Comparison of ENCODE assay signal across 13 cellular contexts in the genomic region with DNA sequence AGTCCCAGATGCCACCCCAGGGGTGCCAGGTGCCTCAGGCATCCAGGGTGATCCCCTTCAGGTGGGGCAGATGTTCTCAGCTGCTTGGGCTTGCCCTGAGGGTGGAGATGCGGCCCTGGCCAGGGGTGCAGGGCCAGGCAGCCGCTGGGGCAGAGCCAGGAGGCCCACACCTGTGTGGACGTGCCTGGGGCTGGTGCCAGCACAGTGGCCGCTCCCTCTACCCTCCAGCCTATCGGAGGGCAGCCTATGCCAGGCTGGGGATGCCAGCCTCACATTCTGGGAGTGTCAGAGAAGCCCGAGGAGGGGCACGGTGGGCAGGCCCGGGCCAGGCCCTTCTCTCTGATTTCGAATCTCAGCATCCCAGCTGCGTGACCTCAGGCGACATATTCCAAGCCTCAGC.
"Had no signal": no experiment of that assay in that cellular context is flagged by ENCODE, and none has a peak within 500 bp of the region (broad histone marks: within the 10 kb centered on the region; RNA-seq: fewer than 3 reads in every experiment).

No MANE protein-coding gene starts in this region.

- H3K36me3 ChIP-seq: gastroesophageal sphincter, neutrophil, right lobe of liver had no signal

- H3K27me3 ChIP-seq: right lobe of liver, testis had no signal

- H3K4me3 ChIP-seq: gastroesophageal sphincter, right lobe of liver, testis had no signal

- H3K27ac ChIP-seq: gastroesophageal sphincter, neutrophil, right lobe of liver, testis had no signal

- H3K9me3 ChIP-seq: gastroesophageal sphincter, neutrophil, right lobe of liver, testis had no signal

- ATAC-seq: gastroesophageal sphincter; left ventricle myocardium superior; naive thymus-derived CD4-positive, alpha-beta T cell had no signal

- H3K4me1 ChIP-seq: gastroesophageal sphincter, right lobe of liver, testis had no signal

- DNase-seq: activated CD4-positive, alpha-beta T cell treated with anti-CD3 and anti-CD28 coated beads, Interleukin-2, amount 10 ng/mL, durations not matched to agents 7 days and 5 days; activated CD4-positive, CD25-positive, alpha-beta regulatory T cell; activated CD8-positive, alpha-beta memory T cell treated with anti-CD3 and anti-CD28 coated beads for 24 hours; activated naive CD4-positive, alpha-beta T cell treated with anti-CD3 and anti-CD28 coated beads, Interleukin-2, amount 10 ng/mL, durations not matched to agents 7 days and 5 days; effector CD4-positive, alpha-beta T cell; left ventricle myocardium superior; midbrain; naive thymus-derived CD4-positive, alpha-beta T cell; right lobe of liver; stimulated activated naive CD4-positive, alpha-beta T cell treated with Interleukin-2 at 50 U/mL for 16 hours; testis had no signal
